Comparison of ENCODE assay signal across 8 cellular contexts in genomic region chr4:24419147-24420034, GRCh38.
DNase-seq lines count a peak whose midpoint lies in the region; ATAC-seq and TF ChIP-seq lines count a peak whose summit lies in the region.

No MANE protein-coding gene starts in this region.

- peaks cover 5% of the 10 kb centered on the region; the same call in 2 of the 3 replicates for H3K4me1 Mint-ChIP-seq in GM23338

- H3K79me2 ChIP-seq in GM23338 (replicated peaks; ENCODE audit: insufficient read depth) (no peaks in the 10 kb centered on the region), Loucy (ENCODE audit: insufficient read depth, low read length) (no peaks in the 10 kb centered on the region)

- no peaks in the 10 kb centered on the region for H3K9me3 ChIP-seq in Loucy (ENCODE audit: insufficient read depth, low read depth, low read length)

- H3K27ac ChIP-seq in GM23338 (ENCODE audit: low read depth), result no peak overlapping the region

- H3K9ac ChIP-seq in Loucy (ENCODE audit: low read depth, low read length, poor library complexity, severe bottlenecking), result peak overlapping the region; percentile 3

- H2AFZ ChIP-seq in GM23338 (no peak overlapping the region), Loucy (ENCODE audit: low read length) (peak overlapping the region; percentile 89)

- no peak overlapping the region for H3K4me3 Mint-ChIP-seq in GM23338

- H3K4me2 ChIP-seq in GM23338 (no peak overlapping the region), Loucy (ENCODE audit: low read depth, low read length, poor library complexity, severe bottlenecking) (no peak overlapping the region)

- H3K27ac Mint-ChIP-seq in GM23338, result peak overlapping the region; percentile 61; the same call in 1 of the 2 replicates
- H3K27ac Mint-ChIP-seq in activated naive CD4-positive, alpha-beta T cell treated with anti-CD3 and anti-CD28 coated beads, Interleukin-2, amount 50 U/mL, for 72 hours, result no peak overlapping the region

- DNase-seq in GM06990 (ENCODE audit: extremely low read depth, insufficient read length) (no peak), GM23338 (ENCODE audit: low spot score) (peak; percentile 93), SK-N-DZ (ENCODE audit: low spot score) (peak; percentile 63), Right ventricle myocardium superior (peak; percentile 87), retina (peak; percentile 76), mesenteric fat pad (ENCODE audit: low spot score) (no peak)
- DNase-seq in activated naive CD4-positive, alpha-beta T cell treated with anti-CD3 and anti-CD28 coated beads, Interleukin-2, amount 50 U/mL, for 72 hours (ENCODE audit: low spot score in 2 of 2), result peak in 1 of 2 donors; percentile 76

- no peaks in the 10 kb centered on the region for H3K4me1 ChIP-seq in GM23338 (ENCODE audit: insufficient read depth)
- H3K4me1 ChIP-seq in Loucy (ENCODE audit: insufficient read depth, low read length, poor library complexity, severe bottlenecking), result no peaks in the 10 kb centered on the region

- peaks cover 6% of the 10 kb centered on the region for H3K9me2 ChIP-seq in GM23338 (ENCODE audit: insufficient read depth)
- H3K9me2 ChIP-seq in Loucy (replicated peaks; ENCODE audit: low read depth, low read length), result no peaks in the 10 kb centered on the region

- ATAC-seq in GM23338 (peak; percentile 99), Right ventricle myocardium superior (ENCODE audit: poor library complexity) (peak; percentile 90)
- ATAC-seq in activated naive CD4-positive, alpha-beta T cell treated with anti-CD3 and anti-CD28 coated beads, Interleukin-2, amount 50 U/mL, for 72 hours, result peak; percentile 73

- H3K27me3 ChIP-seq in GM06990 (replicated peaks; ENCODE audit: control insufficient read depth, insufficient read depth, low read length) (no peaks in the 10 kb centered on the region), GM23338 (ENCODE audit: insufficient read depth) (no peaks in the 10 kb centered on the region), Loucy (ENCODE audit: insufficient read depth, low read length, poor library complexity, severe bottlenecking) (no peaks in the 10 kb centered on the region)

- H3K36me3 ChIP-seq in GM06990 (ENCODE audit: control insufficient read depth, insufficient read depth, low read length), result no peaks in the 10 kb centered on the region
- H3K36me3 ChIP-seq in GM23338 (ENCODE audit: insufficient read depth), result no peaks in the 10 kb centered on the region
- no peaks in the 10 kb centered on the region for H3K36me3 ChIP-seq in Loucy (ENCODE audit: insufficient read depth, low read length)

- no peaks in the 10 kb centered on the region for H4K20me1 ChIP-seq in GM23338 (replicated peaks; ENCODE audit: insufficient read depth)
- no peaks in the 10 kb centered on the region for H4K20me1 ChIP-seq in Loucy (ENCODE audit: insufficient read depth, low read length, poor library complexity, severe bottlenecking)

- peaks cover 5% of the 10 kb centered on the region for H3K27me3 Mint-ChIP-seq in GM23338 (ENCODE audit: insufficient read depth, low read depth, poor library complexity)

- intact Hi-C loops in Right ventricle myocardium superior (cut with DNase I), result loop anchor here (10.0 kb wide), 1 partner anchor 1285 kb away; no protein-coding TSS in a partner anchor

- no peaks in the 10 kb centered on the region for H3F3A ChIP-seq in GM23338 (replicated peaks; ENCODE audit: low read depth)
- no peaks in the 10 kb centered on the region for H3F3A ChIP-seq in Loucy (ENCODE audit: low read depth)

- TF ChIP-seq CTCF in GM06990 (IDR thresholded peaks at IDR 0.05; ENCODE audit: insufficient read depth, low read length, poor library complexity, severe bottlenecking) (peak; percentile 97), GM23338 (conservative IDR thresholded peaks at IDR 0.05; ENCODE audit: low read depth in 2 of 2) (peak; percentile 99 to 100), Loucy (conservative IDR thresholded peaks at IDR 0.05; ENCODE audit: low read length) (peak; percentile 98)

- no peaks in the 10 kb centered on the region for H3K9me3 Mint-ChIP-seq in GM23338
- H3K9me3 Mint-ChIP-seq in activated naive CD4-positive, alpha-beta T cell treated with anti-CD3 and anti-CD28 coated beads, Interleukin-2, amount 50 U/mL, for 72 hours, result no peaks in the 10 kb centered on the region

- no peak overlapping the region for H3K4me3 ChIP-seq in GM06990 (replicated peaks; ENCODE audit: low read depth, low read length)
- H3K4me3 ChIP-seq in GM23338, result no peak overlapping the region
- H3K4me3 ChIP-seq in Loucy (ENCODE audit: low read length, poor library complexity, severe bottlenecking), result no peak overlapping the region

- H3K36me3 Mint-ChIP-seq in GM23338 (ENCODE audit: low read depth), result no peaks in the 10 kb centered on the region
- no peaks in the 10 kb centered on the region for H3K36me3 Mint-ChIP-seq in activated naive CD4-positive, alpha-beta T cell treated with anti-CD3 and anti-CD28 coated beads, Interleukin-2, amount 50 U/mL, for 72 hours

TF ChIP-seq in GM23338, 12 proteins besides CTCF, POLR2A, EP300 and RAD21 (continues in another document):
- TF ChIP-seq ZNF331 (CRISPR knock-in tag; IDR thresholded peaks at IDR 0.05; ENCODE audit: low read depth) (no peak), STAT1 (IDR thresholded peaks at IDR 0.05; ENCODE audit: unreplicated experiment) (no peak), POLR2AphosphoS5 (IDR thresholded peaks at IDR 0.05; ENCODE audit: low read depth) (no peak), REST (IDR thresholded peaks at IDR 0.05; ENCODE audit: unreplicated experiment) (no peak), ZNF114 (CRISPR knock-in tag; IDR thresholded peaks at IDR 0.05) (no peak), EZH2phosphoT487 (IDR thresholded peaks at IDR 0.05; ENCODE audit: unreplicated experiment) (no peak)
- TF ChIP-seq, protein P1, sequence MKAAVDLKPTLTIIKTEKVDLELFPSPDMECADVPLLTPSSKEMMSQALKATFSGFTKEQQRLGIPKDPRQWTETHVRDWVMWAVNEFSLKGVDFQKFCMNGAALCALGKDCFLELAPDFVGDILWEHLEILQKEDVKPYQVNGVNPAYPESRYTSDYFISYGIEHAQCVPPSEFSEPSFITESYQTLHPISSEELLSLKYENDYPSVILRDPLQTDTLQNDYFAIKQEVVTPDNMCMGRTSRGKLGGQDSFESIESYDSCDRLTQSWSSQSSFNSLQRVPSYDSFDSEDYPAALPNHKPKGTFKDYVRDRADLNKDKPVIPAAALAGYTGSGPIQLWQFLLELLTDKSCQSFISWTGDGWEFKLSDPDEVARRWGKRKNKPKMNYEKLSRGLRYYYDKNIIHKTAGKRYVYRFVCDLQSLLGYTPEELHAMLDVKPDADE (IDR thresholded peaks at IDR 0.05), result no peak

Comparison
In these comparisons a context has a peak if more than half of its experiments do, and no peak if none do; other contexts are left out.
1. DNase-seq: peak in GM23338 (single experiment), SK-N-DZ (single experiment), Right ventricle myocardium superior (single experiment) and retina (single experiment); none in GM06990 (single experiment) and mesenteric fat pad (single experiment).
2. Peak in every context shown above with its lines, with median percentiles within 50 percentile points of each other: CTCF ChIP-seq and ATAC-seq.